ENCODE assay signal across 10 cellular contexts in the genomic region with DNA sequence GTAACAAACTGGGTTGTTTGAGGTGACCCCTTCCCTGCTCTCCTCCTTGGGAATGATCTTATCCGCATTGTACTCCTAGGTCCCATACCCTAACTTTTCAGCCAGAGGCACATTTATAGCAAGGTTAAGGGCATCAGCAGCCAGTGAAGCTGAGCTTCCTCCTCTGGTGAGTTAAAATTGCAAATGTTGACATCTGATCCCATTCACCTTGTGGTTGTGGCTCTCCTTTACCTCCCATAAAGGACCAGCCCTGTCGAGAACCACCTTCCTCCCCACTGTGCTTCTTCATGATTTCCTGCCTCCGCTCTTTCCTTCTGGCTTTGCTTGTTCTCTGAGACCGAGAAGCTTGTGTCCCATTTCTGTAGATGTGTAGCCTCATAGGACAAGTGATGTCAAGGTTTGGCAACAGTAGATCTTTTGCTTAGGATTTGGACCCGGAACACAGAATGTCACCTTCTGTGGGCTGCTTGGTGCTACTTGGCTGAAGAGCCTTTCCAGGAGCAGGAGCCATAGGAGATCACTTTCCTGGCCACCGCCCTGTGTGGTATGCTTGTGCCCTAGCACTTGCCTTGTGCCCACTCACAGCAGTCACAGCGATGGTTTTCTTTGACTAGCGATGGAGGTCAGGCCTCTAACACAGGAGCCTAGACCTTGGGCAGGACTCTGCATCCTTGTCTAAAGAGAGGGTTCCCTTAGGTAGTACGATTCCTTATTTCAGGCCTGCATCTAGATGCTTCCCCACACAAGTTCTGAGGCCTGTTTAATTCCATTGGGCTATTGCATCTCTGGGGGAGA. TPM values are rescaled to one million over a fixed set of nuclear protein-coding genes. Genes with fewer than 3 reads are reported as not detected.
DNase-seq lines count a peak whose midpoint lies in the region; ATAC-seq, FAIRE-seq and TF ChIP-seq lines count a peak whose summit lies in the region.
"Had no signal": no experiment of that assay in that cellular context is flagged by ENCODE, and none has a peak within 500 bp of the region (broad histone marks: within the 10 kb centered on the region; RNA-seq: fewer than 3 reads in every experiment).

No MANE protein-coding gene starts in this region.

- H3K9ac ChIP-seq in KMS-11: no peak overlapping the region

- ATAC-seq in GM18873 (IDR thresholded peaks at IDR 0.05; ENCODE audit: low FRiP score, unreplicated experiment) (no peak), GM19351 (IDR thresholded peaks at IDR 0.05; ENCODE audit: unreplicated experiment) (no peak)

- peaks cover 95% of the 10 kb centered on the region for H3K79me2 ChIP-seq in KMS-11 (ENCODE audit: insufficient read depth, low read depth)

- H3K4me2 ChIP-seq in KMS-11: peak overlapping the region; percentile 0; the same call in 1 of the 2 replicates

- peaks cover 3% of the 10 kb centered on the region for H3K9me3 Mint-ChIP-seq in nephron progenitor cell

- H3K36me3 ChIP-seq in KMS-11 (ENCODE audit: insufficient read depth): no peaks in the 10 kb centered on the region

- H3K4me3 ChIP-seq in AG04450 (ENCODE audit: low read depth, low read length) (no peak overlapping the region), KMS-11 (IDR thresholded peaks at IDR 0.05; ENCODE audit: insufficient read depth, low read depth, low read length) (no peak overlapping the region)

- H3K27ac ChIP-seq in AG04450 (ENCODE audit: low read depth, low read length) (peak overlapping the region; percentile 80), KMS-11 (no peak overlapping the region)

- peaks cover 33% of the 10 kb centered on the region for H3K4me1 ChIP-seq in KMS-11 (ENCODE audit: low read depth, poor library complexity, severe bottlenecking)

- POLR2A ChIA-PET in AG04450 (lab: Yijun Ruan, JAX): interaction anchor here (0.8 to 1.2 kb wide), 5 partner anchors 10 to 19 kb away, joined by 3 to 10 read pairs (median 6); a partner anchor contains a TSS

- CTCF ChIA-PET in AG04450 (lab: Charles Lee): interaction anchor here (0.7 to 1.0 kb wide), 2 partner anchors 23 to 54 kb away, joined by 3 read pairs; no protein-coding TSS in a partner anchor

- H2AFZ ChIP-seq in KMS-11 (ENCODE audit: low read depth): no peak overlapping the region

- no peaks in the 10 kb centered on the region for H3K27me3 Mint-ChIP-seq in nephron progenitor cell (ENCODE audit: low read depth, poor library complexity)

- no peak for DNase-seq in AG04450 (ENCODE audit: low read depth, low spot score)
- DNase-seq in cerebellar cortex (ENCODE audit: low spot score): peak; percentile 51
- no peak for DNase-seq in nephron progenitor cell
- no peak for DNase-seq in frontal cortex (ENCODE audit: low spot score in 2 of 2)
- no peak for DNase-seq in amygdala (lab: John Stamatoyannopoulos, UW)

- H3K27ac Mint-ChIP-seq in nephron progenitor cell: peak overlapping the region; percentile 81

- H3K9me3 ChIP-seq in AG04450 (ENCODE audit: control insufficient read depth, insufficient read depth, low read length): no peaks in the 10 kb centered on the region

- FAIRE-seq in frontal cortex (lab: Jason Lieb, UNC): no peak
- FAIRE-seq: D721Med had no signal

- H3K4me3 Mint-ChIP-seq in nephron progenitor cell: no peak overlapping the region

- H3K36me3 Mint-ChIP-seq in nephron progenitor cell (ENCODE audit: low read depth): peaks cover 34% of the 10 kb centered on the region

- H3K27me3 ChIP-seq in AG04450 (ENCODE audit: control insufficient read depth, insufficient read depth, low read length): no peaks in the 10 kb centered on the region
- H3K27me3 ChIP-seq in KMS-11 (ENCODE audit: insufficient read depth, low read depth): no peaks in the 10 kb centered on the region

- peaks cover 43% of the 10 kb centered on the region for H3K4me1 Mint-ChIP-seq in nephron progenitor cell

- peaks cover 16% of the 10 kb centered on the region; the same call in 1 of the 2 replicates for H4K20me1 ChIP-seq in KMS-11 (ENCODE audit: insufficient read depth)

- TF ChIP-seq CTCF in AG04450 (IDR thresholded peaks at IDR 0.05; ENCODE audit: low read depth, low read length) (no peak), KMS-11 (conservative IDR thresholded peaks at IDR 0.05; ENCODE audit: low read depth, low read length) (no peak), nephron progenitor cell (IDR thresholded peaks at IDR 0.05) (no peak)

RNA-seq across cellular contexts. Expression of a gene that starts 18.8 kb away (rescaled TPM):
- polyA plus RNA-seq in AG04450 (2011; rRNA removed): 92.0 and 119 TPM in 2 replicates
- polyA minus RNA-seq in AG04450 (2011; rRNA and poly(A)+ RNA removed): 76.0 and 99.9 TPM in 2 replicates
- total RNA-seq in frontal cortex: 4.1 TPM

RNA-seq across cellular contexts. Expression of a gene that starts 33.6 kb away (rescaled TPM):
- polyA plus RNA-seq in AG04450 (2011; rRNA removed): 15.1 and 16.8 TPM in 2 replicates
- polyA minus RNA-seq in AG04450 (2011; rRNA and poly(A)+ RNA removed): 23.9 and 24.0 TPM in 2 replicates
- total RNA-seq in frontal cortex: 28.5 TPM

RNA-seq across cellular contexts. Expression of a gene that starts 51.4 kb away (rescaled TPM):
- 0.04 TPM in 1 of 2 replicates, not detected in the other for polyA plus RNA-seq in AG04450 (2011; rRNA removed)
- polyA minus RNA-seq in AG04450 (2011; rRNA and poly(A)+ RNA removed): not detected in 2 replicates
- total RNA-seq in frontal cortex: not detected
- total RNA-seq: HT1080 had no signal

RNA-seq across cellular contexts. Expression of a gene that starts 54.7 kb away (rescaled TPM):
- polyA plus RNA-seq in AG04450 (2011; rRNA removed): 108 and 111 TPM in 2 replicates
- polyA minus RNA-seq in AG04450 (2011; rRNA and poly(A)+ RNA removed): 76.6 and 91.7 TPM in 2 replicates
- total RNA-seq in frontal cortex: 20.8 TPM
